ENCODE assay signal across 15 cellular contexts in the genomic region with DNA sequence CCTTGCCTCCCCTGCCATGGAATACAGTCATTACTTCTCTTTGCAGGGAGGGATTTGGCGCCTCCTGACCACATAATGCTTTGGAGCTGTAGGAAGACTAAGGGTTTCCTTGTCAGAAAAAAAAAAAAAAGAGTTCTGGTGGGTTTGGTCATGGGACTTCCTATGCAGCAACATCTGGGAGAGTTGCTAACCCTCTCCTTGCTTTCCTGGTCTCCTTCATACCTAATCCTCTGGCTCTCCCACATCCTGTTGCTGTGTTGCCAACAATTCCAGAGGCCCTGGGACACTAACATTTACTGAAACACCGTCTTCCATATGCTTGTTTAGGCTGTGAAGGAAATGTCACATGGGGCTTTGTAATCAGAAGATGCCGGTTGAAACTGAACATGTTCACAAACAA.
A peak's percentile ranks its signal among the peaks of the same experiment; 100 is the strongest.
DNase-seq lines count a peak whose midpoint lies in the region; ATAC-seq and TF ChIP-seq lines count a peak whose summit lies in the region.
"Had no signal": no experiment of that assay in that cellular context is flagged by ENCODE, and none has a peak within 500 bp of the region (broad histone marks: within the 10 kb centered on the region; RNA-seq: fewer than 3 reads in every experiment).

No MANE protein-coding gene starts in this region.

- H3K9me3 ChIP-seq in GM23248 (ENCODE audit: low read depth) = no peaks in the 10 kb centered on the region
- no peaks in the 10 kb centered on the region for H3K9me3 ChIP-seq in smooth muscle cell (replicated peaks; ENCODE audit: low read depth)
- H3K9me3 ChIP-seq: Peyer's patch had no signal

- TF ChIP-seq CTCF in fibroblast of villous mesenchyme (IDR thresholded peaks at IDR 0.05; ENCODE audit: insufficient read depth, low read depth, low read length) (no peak), smooth muscle cell (IDR thresholded peaks at IDR 0.05; ENCODE audit: borderline replicate concordance, insufficient read depth, poor library complexity, severe bottlenecking) (no peak)

- H3K27ac ChIP-seq in GM23248 = no peak overlapping the region
- peak overlapping the region; percentile 94 for H3K27ac ChIP-seq in smooth muscle cell (ENCODE audit: low read depth)
- H3K27ac ChIP-seq: Peyer's patch had no signal

- H3K9ac ChIP-seq in GM23248 (no peak overlapping the region), smooth muscle cell (ENCODE audit: low read depth) (peak overlapping the region; percentile 61)

- H3K9me2 ChIP-seq in GM23248 (ENCODE audit: insufficient read depth) = no peaks in the 10 kb centered on the region

- H3K27me3 ChIP-seq in GM23248 (replicated peaks; ENCODE audit: insufficient read depth) = no peaks in the 10 kb centered on the region
- H3K27me3 ChIP-seq in smooth muscle cell (ENCODE audit: low read depth) = no peaks in the 10 kb centered on the region
- H3K27me3 ChIP-seq: Peyer's patch had no signal

- H3K4me3 ChIP-seq in GM23248 (no peak overlapping the region), fibroblast of villous mesenchyme (ENCODE audit: low read depth, low read length) (no peak overlapping the region), smooth muscle cell (no peak overlapping the region)
- H3K4me3 ChIP-seq: Peyer's patch had no signal

- DNase-seq in GM23248 (peak; percentile 5), RPMI7951 (ENCODE audit: low read depth) (peak; percentile 5), fibroblast of villous mesenchyme (ENCODE audit: low read depth) (peak; percentile 89), smooth muscle cell (lab: John Stamatoyannopoulos, UW; ENCODE audit: unreplicated experiment) (no peak), NCI-H1092 treated with DMSO at 0.1 percent for 48 hours (lab: John Stamatoyannopoulos, UW) (no peak)
- no peak for DNase-seq in stimulated activated CD4-positive, alpha-beta T cell treated with anti-CD3 and anti-CD28 coated beads, Interleukin-2, amount 100 ng/mL, for 48 hours
- DNase-seq: ACHN; CD8-positive, alpha-beta T cell; H7; NCI-H1048; NCI-H1694 treated with DMSO at 0.1 percent for 48 hours; NCI-H774; Peyer's patch; SIG-M5 had no signal

- no peaks in the 10 kb centered on the region for H3K36me3 ChIP-seq in GM23248 (ENCODE audit: low read depth)
- H3K36me3 ChIP-seq in smooth muscle cell (ENCODE audit: low read depth) = no peaks in the 10 kb centered on the region
- H3K36me3 ChIP-seq: Peyer's patch had no signal

- no peaks in the 10 kb centered on the region for H3F3A ChIP-seq in GM23248 (ENCODE audit: insufficient read depth)
- no peaks in the 10 kb centered on the region for H3F3A ChIP-seq in smooth muscle cell (ENCODE audit: low read depth)

- no peak for ATAC-seq in HG03095 (IDR thresholded peaks at IDR 0.05; ENCODE audit: unreplicated experiment)
- ATAC-seq: CD8-positive, alpha-beta T cell had no signal

- H3K4me1 ChIP-seq in GM23248 (ENCODE audit: insufficient read depth) = no peaks in the 10 kb centered on the region
- no peaks in the 10 kb centered on the region for H3K4me1 ChIP-seq in smooth muscle cell (ENCODE audit: low read depth)
- H3K4me1 ChIP-seq: Peyer's patch had no signal

- H3K4me2 ChIP-seq in GM23248 (ENCODE audit: unreplicated experiment) = no peak overlapping the region
- peak overlapping the region; percentile 39 for H3K4me2 ChIP-seq in smooth muscle cell

- no peaks in the 10 kb centered on the region for H4K20me1 ChIP-seq in GM23248 (ENCODE audit: insufficient read depth)
- no peaks in the 10 kb centered on the region for H4K20me1 ChIP-seq in smooth muscle cell (ENCODE audit: low read depth)

- in situ Hi-C loops in GM23248 (cut with MboI) = no loop called here

- H2AFZ ChIP-seq in GM23248 (no peak overlapping the region), smooth muscle cell (ENCODE audit: low read depth) (no peak overlapping the region)

- no peaks in the 10 kb centered on the region for H3K79me2 ChIP-seq in GM23248 (ENCODE audit: insufficient read depth)
- no peaks in the 10 kb centered on the region for H3K79me2 ChIP-seq in smooth muscle cell (ENCODE audit: low read depth)

- 33 to 67% methylated on average over 2 to 3 of the region's 3 CpGs for WGBS in GM23248 (ENCODE audit: low coverage in 1 of 2, low lambda C conversion rate in 2 of 2, missing lambda C conversion rate in 2 of 2), 2 experiments
- WGBS in smooth muscle cell (ENCODE audit: low lambda C conversion rate) = 29% methylated on average over 3 of the region's 3 CpGs

Comparison
In these comparisons a context has a peak if more than half of its experiments do, and no peak if none do; other contexts are left out.
1. DNase-seq: peak in GM23248 (single experiment), RPMI7951 (single experiment) and fibroblast of villous mesenchyme (single experiment); none in smooth muscle cell (single experiment), stimulated activated CD4-positive, alpha-beta T cell treated with anti-CD3 and anti-CD28 coated beads, Interleukin-2, amount 100 ng/mL, for 48 hours (0 of 2) and NCI-H1092 treated with DMSO at 0.1 percent for 48 hours (single experiment).